Comparison of ENCODE assay signal across 15 cellular contexts in genomic region chr3:125587039-125587664, GRCh38. TPM values are rescaled to one million over a fixed set of nuclear protein-coding genes. Genes with fewer than 3 reads are reported as not detected.
DNase-seq lines count a peak whose midpoint lies in the region; ATAC-seq and TF ChIP-seq lines count a peak whose summit lies in the region.
"Had no signal": no experiment of that assay in that cellular context is flagged by ENCODE, and none has a peak within 500 bp of the region (broad histone marks: within the 10 kb centered on the region; RNA-seq: fewer than 3 reads in every experiment).

No MANE protein-coding gene starts in this region.

- CTCF ChIA-PET in CD4-positive, alpha-beta T cell (lab: Charles Lee) = interaction anchor here (2.4 kb wide), 1 partner anchor 826 kb away, joined by 15 read pairs; no protein-coding TSS in a partner anchor

- peak overlapping the region; percentile 33 for H3K27ac ChIP-seq in OCI-LY3 (ENCODE audit: low read length)
- H3K27ac ChIP-seq in dorsolateral prefrontal cortex = peak overlapping the region in 1 of 59 donors; percentile 4
- no peak overlapping the region for H3K27ac ChIP-seq in CD4-positive, alpha-beta T cell (ENCODE audit: low read depth, low read length)
- H3K27ac ChIP-seq: epithelial cell of prostate had no signal

- no peak overlapping the region for H3K4me3 ChIP-seq in OCI-LY3 (ENCODE audit: low read length)
- no peak overlapping the region for H3K4me3 ChIP-seq in fibroblast of villous mesenchyme (ENCODE audit: low read depth, low read length)
- H3K4me3 ChIP-seq in dorsolateral prefrontal cortex = no peak overlapping the region

- ATAC-seq in activated T-cell treated with anti-CD3 and anti-CD28 coated beads, Interleukin-2, amount 50 U/mL, for 4 hours = peak; percentile 46 to 48
- peak; percentile 40 for ATAC-seq in stimulated activated naive CD8-positive, alpha-beta T cell treated with anti-CD3 and anti-CD28 coated beads, Interleukin-15, Interleukin-2, amounts not matched to agents 100 U/mL and 50 U/mL, for 24 hours
- ATAC-seq in CD4-positive, alpha-beta T cell (ENCODE audit: poor library complexity) = no peak
- ATAC-seq in GM19023 (IDR thresholded peaks at IDR 0.05; ENCODE audit: unreplicated experiment) = no peak

- no peak overlapping the region for H3K4me3 Mint-ChIP-seq in activated T-cell treated with anti-CD3 and anti-CD28 coated beads, Interleukin-2, amount 50 U/mL, for 4 hours
- H3K4me3 Mint-ChIP-seq in CD4-positive, alpha-beta T cell = no peak overlapping the region

- H3K27me3 Mint-ChIP-seq in activated T-cell treated with anti-CD3 and anti-CD28 coated beads, Interleukin-2, amount 50 U/mL, for 4 hours (ENCODE audit: low read depth) = no peaks in the 10 kb centered on the region
- no peaks in the 10 kb centered on the region for H3K27me3 Mint-ChIP-seq in CD4-positive, alpha-beta T cell

- no peak overlapping the region for H2AFZ ChIP-seq in OCI-LY3 (ENCODE audit: low read depth, low read length)

- H3K9ac ChIP-seq in OCI-LY3 (ENCODE audit: low read length) = no peak overlapping the region

- intact Hi-C loops in dorsolateral prefrontal cortex (cut with DNase I) = loop anchor here in 1 of 2 donors (5.0 to 10.0 kb wide), 5 partner anchors 62 to 662 kb away; partner anchors contain the start of gene SNX4
- intact Hi-C loops in CD4-positive, alpha-beta T cell (cut with DNase I, micrococcal nuclease) = loop anchor here in 1 of 2 experiments (5.0 to 10.0 kb wide), 2 partner anchors 590 to 822 kb away; no protein-coding TSS in a partner anchor

- no peak for DNase-seq in activated T-cell treated with anti-CD3 and anti-CD28 coated beads, Interleukin-2, amount 50 U/mL, for 4 hours
- no peak for DNase-seq in activated T-cell treated with anti-CD3 and anti-CD28 coated beads, Interleukin-2, amount 50 U/mL, for 48 hours
- peak; percentile 66 for DNase-seq in fibroblast of villous mesenchyme (ENCODE audit: low read depth)
- no peak for DNase-seq in stimulated activated naive CD8-positive, alpha-beta T cell treated with anti-CD3 and anti-CD28 coated beads, Interleukin-15, Interleukin-2, amounts not matched to agents 100 U/mL and 50 U/mL, for 24 hours
- DNase-seq in dorsolateral prefrontal cortex = no peak
- DNase-seq in CD4-positive, alpha-beta T cell = no peak
- DNase-seq: ACHN; COR-L47; head of caudate nucleus; NCI-H345; stimulated activated CD8-positive, alpha-beta memory T cell treated with anti-CD3 and anti-CD28 coated beads, Interleukin-4, amount 100 ng/mL, for 48 hours; SW 1271 had no signal

- H3K79me2 ChIP-seq in OCI-LY3 (ENCODE audit: low read length) = peaks cover 80% of the 10 kb centered on the region

- H3K4me2 ChIP-seq in OCI-LY3 (ENCODE audit: low read length) = peak overlapping the region; percentile 52

- H4K20me1 ChIP-seq in OCI-LY3 (ENCODE audit: insufficient read depth, low read length) = peaks cover 7% of the 10 kb centered on the region

- no peaks in the 10 kb centered on the region for H3K9me3 ChIP-seq in OCI-LY3 (ENCODE audit: insufficient read depth, low read length)
- no peaks in the 10 kb centered on the region for H3K9me3 ChIP-seq in CD4-positive, alpha-beta T cell (ENCODE audit: control insufficient read depth, low read length)

- POLR2A ChIA-PET in CD4-positive, alpha-beta T cell (lab: Charles Lee) = no interaction called here

- no peak for TF ChIP-seq CTCF in OCI-LY3 (IDR thresholded peaks at IDR 0.05; ENCODE audit: low read depth, low read length)
- TF ChIP-seq CTCF in fibroblast of villous mesenchyme (IDR thresholded peaks at IDR 0.05; ENCODE audit: insufficient read depth, low read depth, low read length) = no peak
- TF ChIP-seq CTCF in dorsolateral prefrontal cortex (IDR thresholded peaks at IDR 0.05 in 54 of 56, conservative IDR thresholded peaks at IDR 0.05 in 2 of 56; ENCODE audit: low read depth in 1 of 56, partially characterized antibody in 56 of 56) = no peak
- TF ChIP-seq CTCF in CD4-positive, alpha-beta T cell (IDR thresholded peaks at IDR 0.05) = no peak

- peaks cover 41% of the 10 kb centered on the region for H3K4me1 Mint-ChIP-seq in activated T-cell treated with anti-CD3 and anti-CD28 coated beads, Interleukin-2, amount 50 U/mL, for 4 hours (ENCODE audit: low read depth)
- H3K4me1 Mint-ChIP-seq in CD4-positive, alpha-beta T cell (ENCODE audit: low read depth) = peaks cover 39% of the 10 kb centered on the region

- no peak overlapping the region for H3K27ac Mint-ChIP-seq in CD4-positive, alpha-beta T cell

- H3K27me3 ChIP-seq in OCI-LY3 (ENCODE audit: low read depth, low read length) = no peaks in the 10 kb centered on the region
- H3K27me3 ChIP-seq in dorsolateral prefrontal cortex = no peaks in the 10 kb centered on the region
- no peaks in the 10 kb centered on the region for H3K27me3 ChIP-seq in CD4-positive, alpha-beta T cell (ENCODE audit: control insufficient read depth, insufficient read depth, low read length)

- H3K4me1 ChIP-seq in OCI-LY3 (ENCODE audit: low read length) = peaks cover 54% of the 10 kb centered on the region

- H3K36me3 Mint-ChIP-seq in activated T-cell treated with anti-CD3 and anti-CD28 coated beads, Interleukin-2, amount 50 U/mL, for 4 hours (ENCODE audit: insufficient read depth) = peaks cover 10% of the 10 kb centered on the region
- H3K36me3 Mint-ChIP-seq in CD4-positive, alpha-beta T cell (ENCODE audit: low read depth) = peaks cover 21% of the 10 kb centered on the region

- H3K9me3 Mint-ChIP-seq in activated T-cell treated with anti-CD3 and anti-CD28 coated beads, Interleukin-2, amount 50 U/mL, for 4 hours = no peaks in the 10 kb centered on the region
- no peaks in the 10 kb centered on the region for H3K9me3 Mint-ChIP-seq in CD4-positive, alpha-beta T cell

- peaks cover 15% of the 10 kb centered on the region for H3K36me3 ChIP-seq in OCI-LY3 (replicated peaks; ENCODE audit: low read depth, low read length)

RNA-seq across cellular contexts. Expression of gene OSBPL11, which starts 8.1 kb away (rescaled TPM):
- total RNA-seq in activated T-cell treated with anti-CD3 and anti-CD28 coated beads, Interleukin-2, amount 50 U/mL, for 4 hours = 10 to 100 TPM; 11.1 to 12.1 (median 11.2) TPM
- total RNA-seq in fibroblast of villous mesenchyme (8.4 and 11.2 TPM in 2 replicates), dorsolateral prefrontal cortex (10 to 100 TPM; 11.8 to 38.0 (median 19.1) TPM)
- 1 to 10 TPM; 3.3 to 4.1 TPM for total RNA-seq in CD4-positive, alpha-beta T cell

Comparison
In these comparisons a context has a peak if more than half of its experiments do, and no peak if none do; other contexts are left out.
1. ATAC-seq: peak in activated T-cell treated with anti-CD3 and anti-CD28 coated beads, Interleukin-2, amount 50 U/mL, for 4 hours (2 of 2) and stimulated activated naive CD8-positive, alpha-beta T cell treated with anti-CD3 and anti-CD28 coated beads, Interleukin-15, Interleukin-2, amounts not matched to agents 100 U/mL and 50 U/mL, for 24 hours (single experiment); none in CD4-positive, alpha-beta T cell (single experiment) and GM19023 (single experiment).